ENCODE assay signal across 38 cellular contexts in the genomic region with DNA sequence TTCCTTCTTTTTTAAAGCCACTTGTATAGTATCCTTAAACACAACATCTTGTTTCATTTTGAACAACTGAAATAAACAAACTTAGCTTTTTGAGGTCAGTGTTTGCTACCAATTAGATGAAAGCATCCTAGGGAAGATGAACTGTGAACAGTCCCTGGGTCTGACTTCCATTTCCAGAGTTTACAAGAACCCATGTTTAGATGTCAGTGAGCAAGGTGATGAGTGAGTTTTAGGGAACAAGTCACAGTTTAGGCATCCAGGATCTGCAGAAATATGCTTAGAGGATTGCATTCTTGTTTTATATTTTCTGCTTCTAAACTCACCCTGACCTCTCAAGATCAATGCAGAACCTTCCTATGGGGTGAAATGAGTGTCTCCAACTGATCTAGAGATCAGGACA. TPM values are rescaled to one million over a fixed set of nuclear protein-coding genes. Genes with fewer than 3 reads are reported as not detected.
"Had no signal": no experiment of that assay in that cellular context is flagged by ENCODE, and none has a peak within 500 bp of the region (broad histone marks: within the 10 kb centered on the region; RNA-seq: fewer than 3 reads in every experiment).

No MANE protein-coding gene starts in this region.

- H3K27me3 ChIP-seq: body of pancreas, breast epithelium, Peyer's patch had no signal

- H3K4me3 ChIP-seq: body of pancreas, breast epithelium, Peyer's patch had no signal

- DNase-seq: activated CD4-positive, alpha-beta memory T cell treated with anti-CD3 and anti-CD28 coated beads, Interleukin-2, amount 10 ng/mL, durations not matched to agents 7 days and 5 days; activated CD4-positive, alpha-beta T cell treated with anti-CD3 and anti-CD28 coated beads for 1 hour; activated CD4-positive, alpha-beta T cell treated with anti-CD3 and anti-CD28 coated beads for 48 hours; activated CD4-positive, CD25-positive, alpha-beta regulatory T cell; activated CD8-positive, alpha-beta memory T cell treated with anti-CD3 and anti-CD28 coated beads for 24 hours; activated CD8-positive, alpha-beta memory T cell treated with anti-CD3 and anti-CD28 coated beads, Interleukin-2, amount 10 ng/mL, durations not matched to agents 7 days and 5 days; activated CD8-positive, alpha-beta memory T cell treated with anti-CD3 and anti-CD28 coated beads, Interleukin-2, amount 50 U/mL, for 48 hours; activated effector memory CD4-positive, alpha-beta T cell treated with Interleukin-2 at 50 U/mL for 16 hours; activated naive CD4-positive, alpha-beta T cell treated with anti-CD3 and anti-CD28 coated beads, Interleukin-2, amount 50 U/mL, for 16 hours; activated naive CD8-positive, alpha-beta T cell treated with anti-CD3 and anti-CD28 coated beads for 36 hours; activated T-cell treated with anti-CD3 and anti-CD28 coated beads, Interleukin-2, amount 50 U/mL, for 48 hours; body of pancreas; NCI-H1092 treated with DMSO at 0.1 percent for 48 hours; NCI-H1417; NCI-H146; NCI-H187; NCI-H2029 treated with DMSO at 0.1 percent for 48 hours; NCI-H2107; NCI-H2171; NCI-H510A; NCI-H526; NCI-H748 treated with DMSO at 0.1 percent for 48 hours; NK-92 treated with Interleukin-12 subunit alpha and Interleukin-12 subunit beta, amount 100 ng/mL, for 24 hours; PC-3; Peyer's patch; SIG-M5; SW 1271; T1000; WERI-Rb-1 had no signal

- H3K9me3 ChIP-seq: body of pancreas, breast epithelium, Peyer's patch had no signal

- H3K36me3 ChIP-seq: breast epithelium had no signal

- H3K27ac ChIP-seq: body of pancreas, breast epithelium, Peyer's patch, RWPE1, WERI-Rb-1 had no signal

- H3K4me1 ChIP-seq: body of pancreas, breast epithelium, Peyer's patch had no signal

RNA-seq across cellular contexts. Expression of gene ZC2HC1B, which starts 3.0 kb away (rescaled TPM):
- total RNA-seq: activated CD4-positive, alpha-beta memory T cell treated with anti-CD3 and anti-CD28 coated beads, Interleukin-2, amount 10 ng/mL, durations not matched to agents 7 days and 5 days; activated naive CD8-positive, alpha-beta T cell treated with anti-CD3 and anti-CD28 coated beads for 36 hours; astrocyte; body of pancreas; breast epithelium; cardiac septum; M059J; PC-3; Peyer's patch; Right ventricle myocardium inferior; SK-MEL-5; T-helper 1 cell treated with Interleukin-12 subunit alpha and Interleukin-12 subunit beta and Interleukin-4 antibody, amounts not matched to agents 30 ng/mL and 1 ng/mL, for 36 hours; T-helper 2 cell treated with Interferon-gamma antibody and Interleukin-4, amounts not matched to agents 100 ng/mL and 5 ng/mL, for 36 hours had no signal
